ENCODE assay signal across 8 cellular contexts in the genomic region with DNA sequence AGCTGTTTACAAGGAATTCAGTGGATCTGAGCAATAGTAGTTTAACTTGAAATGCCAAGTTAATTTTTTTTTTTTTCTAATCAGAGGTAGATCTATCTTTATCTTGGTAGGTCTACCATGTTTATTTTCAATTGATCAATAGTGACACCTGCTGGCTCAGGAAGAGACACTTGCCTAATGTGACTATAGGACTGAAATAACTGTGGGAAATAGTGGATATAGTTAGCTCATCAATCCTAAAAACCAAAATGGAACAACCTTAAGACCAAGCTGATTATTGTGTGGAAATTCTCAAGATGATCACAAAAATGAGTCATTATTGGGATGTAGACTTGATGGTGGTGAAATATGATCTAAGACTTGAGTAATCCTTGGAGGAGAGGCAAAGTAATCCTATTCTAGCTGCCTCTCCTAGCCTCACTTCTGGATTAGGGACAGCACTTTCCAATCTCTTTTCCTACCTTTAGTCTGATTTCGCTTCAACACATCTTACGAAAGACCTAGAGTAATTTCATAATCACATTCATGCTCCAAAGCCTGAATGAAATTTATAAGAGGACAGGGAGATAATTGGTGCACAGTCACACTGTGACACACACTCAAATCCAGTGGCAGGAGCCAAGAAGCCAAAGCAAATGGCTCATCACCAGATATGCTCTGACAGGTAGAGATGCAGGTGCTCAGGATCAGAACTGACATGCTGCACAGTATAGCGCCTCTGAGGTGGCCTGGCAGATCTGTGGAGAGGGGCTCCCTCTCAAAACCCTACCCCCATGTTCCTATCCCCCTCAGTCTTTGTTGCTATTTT.
DNase-seq lines count a peak whose midpoint lies in the region; ATAC-seq and TF ChIP-seq lines count a peak whose summit lies in the region.

No MANE protein-coding gene starts in this region.

- no peak overlapping the region for H3K4me2 ChIP-seq in IMR-90 (ENCODE audit: low read depth, low read length)

- H2AFZ ChIP-seq in IMR-90 (replicated peaks; ENCODE audit: low read length, poor library complexity): no peak overlapping the region

- H2BK5ac ChIP-seq in IMR-90 (ENCODE audit: low read depth, low read length, poor library complexity, severe bottlenecking): no peak overlapping the region

- H3K4me1 ChIP-seq in IMR-90 (ENCODE audit: control insufficient read depth, insufficient read depth, low read length): peaks cover 4% of the 10 kb centered on the region; the same call in 1 of the 2 replicates

- peak; percentile 66 for ATAC-seq in IMR-90 (ENCODE audit: low read depth)
- ATAC-seq in T-cell (replicated peaks in 1 of 4): no peak

- intact Hi-C loops in IMR-90 (cut with micrococcal nuclease): loop anchor here (1.0 to 5.0 kb wide), 3 partner anchors 141 to 564 kb away; no protein-coding TSS in a partner anchor
- intact Hi-C loops in activated CD4-positive, alpha-beta memory T cell treated with anti-CD3 and anti-CD28 coated beads for 36 hours (cut with micrococcal nuclease): loop anchor here (2.0 to 5.0 kb wide), 4 partner anchors 141 to 1045 kb away; no protein-coding TSS in a partner anchor

- peak; percentile 58 for TF ChIP-seq RAD21 in IMR-90 (IDR thresholded peaks at IDR 0.05; ENCODE audit: low read length)

- H3K9me3 Mint-ChIP-seq in activated CD4-positive, alpha-beta memory T cell treated with anti-CD3 and anti-CD28 coated beads for 36 hours: no peaks in the 10 kb centered on the region
- H3K9me3 Mint-ChIP-seq in T-cell: no peaks in the 10 kb centered on the region

- H3K27me3 Mint-ChIP-seq in activated CD4-positive, alpha-beta memory T cell treated with anti-CD3 and anti-CD28 coated beads for 36 hours: peaks cover 15% of the 10 kb centered on the region
- H3K27me3 Mint-ChIP-seq in T-cell: peaks cover 8 to 18% of the 10 kb centered on the region in 2 donors

- H3K79me1 ChIP-seq in IMR-90 (ENCODE audit: low read depth in 1 of 2, low read length in 2 of 2): no peaks in the 10 kb centered on the region

- H3K27ac Mint-ChIP-seq in activated CD4-positive, alpha-beta memory T cell treated with anti-CD3 and anti-CD28 coated beads for 36 hours: no peak overlapping the region
- no peak overlapping the region for H3K27ac Mint-ChIP-seq in T-cell

- POLR2A ChIA-PET in IMR-90 (lab: Charles Lee; ENCODE audit: unreplicated experiment): interaction anchor here (0.7 kb wide), 1 partner anchor 18 kb away, joined by 3 read pairs; no protein-coding TSS in a partner anchor
- POLR2A ChIA-PET in activated CD4-positive, alpha-beta memory T cell treated with anti-CD3 and anti-CD28 coated beads for 36 hours (lab: Charles Lee): no interaction called here
- POLR2A ChIA-PET in T-cell (lab: Charles Lee): no interaction called here

- peak overlapping the region; percentile 17; the same call in 1 of the 2 replicates for H4K91ac ChIP-seq in IMR-90 (ENCODE audit: insufficient read depth, low read depth, low read length)

- H3K36me3 ChIP-seq in IMR-90 (ENCODE audit: control insufficient read depth, insufficient read depth, low read length): no peaks in the 10 kb centered on the region

- H3K27ac ChIP-seq in IMR-90 (ENCODE audit: insufficient read depth, low read length): no peak overlapping the region

- BruUV-seq in IMR-90 (replicated peaks; lab: Mats Ljungman, UMichigan): no TSS peak

- no peak overlapping the region for H3K18ac ChIP-seq in IMR-90 (ENCODE audit: low read depth, low read length)

- no peak overlapping the region for H3K23ac ChIP-seq in IMR-90 (ENCODE audit: low read depth, low read length)

- in situ Hi-C loops in GM13977 (cut with MboI; ENCODE audit: low pct_unique_long_range_greater_than_20kb, low sequenced_read_pairs, unreplicated experiment) (loop anchor here (10.0 to 25.0 kb wide), 3 partner anchors 856 to 1056 kb away; no protein-coding TSS in a partner anchor), IMR-90 (cut with MboI; ENCODE audit: low sequenced_read_pairs) (no loop called here)

- no peak overlapping the region for H3K4me3 Mint-ChIP-seq in activated CD4-positive, alpha-beta memory T cell treated with anti-CD3 and anti-CD28 coated beads for 36 hours
- H3K4me3 Mint-ChIP-seq in T-cell: no peak overlapping the region

- H2AK5ac ChIP-seq in IMR-90 (ENCODE audit: low read depth, low read length): no peak overlapping the region

- TF ChIP-seq CTCF in GM13977 (IDR thresholded peaks at IDR 0.05; ENCODE audit: extremely low read depth, insufficient read depth, missing control alignments) (peak; percentile 58), IMR-90 (conservative IDR thresholded peaks at IDR 0.05; ENCODE audit: low read depth, low read length) (peak; percentile 52)

- H3K4me3 ChIP-seq in IMR-90 (ENCODE audit: insufficient read depth, low read depth, low read length): no peak overlapping the region

- H4K5ac ChIP-seq in IMR-90 (ENCODE audit: low read depth, low read length): no peak overlapping the region

- H3K9me1 ChIP-seq in IMR-90 (ENCODE audit: insufficient read depth, low read length): no peaks in the 10 kb centered on the region

- peak overlapping the region; percentile 39; the same call in 1 of the 2 replicates for H3K14ac ChIP-seq in IMR-90 (replicated peaks; ENCODE audit: low read depth, low read length)

- H2BK20ac ChIP-seq in IMR-90 (ENCODE audit: low read depth, low read length): peak overlapping the region; percentile 63

- no peak overlapping the region for H3K9ac ChIP-seq in IMR-90 (ENCODE audit: low read depth, low read length)

- H3K56ac ChIP-seq in IMR-90 (ENCODE audit: extremely low read depth, insufficient read depth, low read length): no peak overlapping the region

- H2BK120ac ChIP-seq in IMR-90 (ENCODE audit: low read depth, low read length): peak overlapping the region; percentile 66

- no peaks in the 10 kb centered on the region for H3K27me3 ChIP-seq in IMR-90 (ENCODE audit: control insufficient read depth, insufficient read depth, low read length)

- dilution Hi-C loops in IMR-90 (cut with HindIII; ENCODE audit: low sequenced_read_pairs, unreplicated experiment): no loop called here

- CTCF ChIA-PET in IMR-90 (lab: Yijun Ruan, JAX): interaction anchor here (0.6 to 0.8 kb wide), 6 partner anchors 19 to 180 kb away, joined by 3 to 6 read pairs (median 4); no protein-coding TSS in a partner anchor
- CTCF ChIA-PET in activated CD4-positive, alpha-beta memory T cell treated with anti-CD3 and anti-CD28 coated beads for 36 hours (lab: Charles Lee): interaction anchor here (0.6 to 1.6 kb wide), 12 partner anchors 9 to 1079 kb away, joined by 3 to 6 read pairs (median 3); no protein-coding TSS in a partner anchor
- CTCF ChIA-PET in T-cell (lab: Charles Lee): interaction anchor here (0.7 to 1.4 kb wide), 6 partner anchors 11 to 1306 kb away, joined by 4 to 9 read pairs (median 6); no protein-coding TSS in a partner anchor

- no peak overlapping the region; the same call in 2 of the 3 replicates for H2BK15ac ChIP-seq in IMR-90 (ENCODE audit: low read depth, low read length)

- no peak overlapping the region for H2AK9ac ChIP-seq in IMR-90 (replicated peaks; ENCODE audit: low read depth, low read length, poor library complexity)

- DNase-seq in AML-193 (lab: John Stamatoyannopoulos, UW) (peak; percentile 23 to 24), GM13977 (ENCODE audit: low spot score) (peak; percentile 34), IMR-90 (peak; percentile 78), RKO (ENCODE audit: low spot score) (peak; percentile 33), foreskin melanocyte (peak; percentile 38), smooth muscle cell of the brain vasculature (ENCODE audit: low read depth, low spot score) (peak; percentile 39), T-cell (no peak)
- no peak for DNase-seq in activated CD4-positive, alpha-beta memory T cell treated with anti-CD3 and anti-CD28 coated beads for 36 hours

- H3K36me3 Mint-ChIP-seq in activated CD4-positive, alpha-beta memory T cell treated with anti-CD3 and anti-CD28 coated beads for 36 hours: no peaks in the 10 kb centered on the region
- no peaks in the 10 kb centered on the region for H3K36me3 Mint-ChIP-seq in T-cell

- 0 out of 2 replicates have a peak overlapping the region, but pooled peaks have one; percentile 26 for H3K4ac ChIP-seq in IMR-90 (ENCODE audit: low read depth, low read length)

- H4K20me1 ChIP-seq in IMR-90 (ENCODE audit: insufficient read depth, low read length): no peaks in the 10 kb centered on the region

- no peaks in the 10 kb centered on the region for H3K9me3 ChIP-seq in IMR-90 (ENCODE audit: control insufficient read depth, insufficient read depth, low read length)

- no peak overlapping the region for H4K8ac ChIP-seq in IMR-90 (ENCODE audit: low read depth in 2 of 2, low read length in 2 of 2)

- no peak for TF ChIP-seq POLR2A in IMR-90 (IDR thresholded peaks at IDR 0.05; ENCODE audit: low read depth, low read length)

- H3K4me1 Mint-ChIP-seq in activated CD4-positive, alpha-beta memory T cell treated with anti-CD3 and anti-CD28 coated beads for 36 hours (ENCODE audit: low read depth): no peaks in the 10 kb centered on the region
- H3K4me1 Mint-ChIP-seq in T-cell: no peaks in the 10 kb centered on the region

- no CpG with 5 or more reads among the region's 3 CpGs for WGBS in IMR-90 (ENCODE audit: extremely low coverage in 2 of 2, insufficient read length in 1 of 2), 2 experiments

TF ChIP-seq in IMR-90, 13 proteins besides CTCF, POLR2A, EP300 and RAD21:
- TF ChIP-seq FOS (IDR thresholded peaks at IDR 0.05; ENCODE audit: low read depth, low read length) (0 out of 2 replicates have a peak, but pooled peaks have one; percentile 44), SMC3 (IDR thresholded peaks at IDR 0.05; ENCODE audit: low read depth, low read length) (peak; percentile 51), CEBPB (IDR thresholded peaks at IDR 0.05; ENCODE audit: low read depth, low read length) (peak; percentile 89), RFX5 (IDR thresholded peaks at IDR 0.05; ENCODE audit: low read depth, low read length) (no peak), MAFK (IDR thresholded peaks at IDR 0.05; ENCODE audit: low read depth, low read length) (no peak), RCOR1 (IDR thresholded peaks at IDR 0.05; ENCODE audit: insufficient replicate concordance, low read length) (no peak), CHD1 (IDR thresholded peaks at IDR 0.05; ENCODE audit: low read depth, low read length) (no peak), BHLHE40 (IDR thresholded peaks at IDR 0.05; ENCODE audit: low read depth, low read length) (no peak), NFE2L2 (IDR thresholded peaks at IDR 0.05; ENCODE audit: low read depth, low read length) (no peak), MXI1 (IDR thresholded peaks at IDR 0.05; ENCODE audit: borderline replicate concordance, low read depth, low read length) (no peak)
- TF ChIP-seq, protein P1, sequence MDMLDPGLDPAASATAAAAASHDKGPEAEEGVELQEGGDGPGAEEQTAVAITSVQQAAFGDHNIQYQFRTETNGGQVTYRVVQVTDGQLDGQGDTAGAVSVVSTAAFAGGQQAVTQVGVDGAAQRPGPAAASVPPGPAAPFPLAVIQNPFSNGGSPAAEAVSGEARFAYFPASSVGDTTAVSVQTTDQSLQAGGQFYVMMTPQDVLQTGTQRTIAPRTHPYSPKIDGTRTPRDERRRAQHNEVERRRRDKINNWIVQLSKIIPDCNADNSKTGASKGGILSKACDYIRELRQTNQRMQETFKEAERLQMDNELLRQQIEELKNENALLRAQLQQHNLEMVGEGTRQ (IDR thresholded peaks at IDR 0.05; ENCODE audit: low read depth, low read length): no peak

Comparison
In these comparisons a context has a peak if more than half of its experiments do, and no peak if none do; other contexts are left out.
1. DNase-seq: peak in AML-193 (2 of 2), GM13977 (single experiment), IMR-90 (single experiment), RKO (single experiment), foreskin melanocyte (single experiment) and smooth muscle cell of the brain vasculature (single experiment); none in activated CD4-positive, alpha-beta memory T cell treated with anti-CD3 and anti-CD28 coated beads for 36 hours (single experiment) and T-cell (0 of 34).